In genomic region chr6:18254793-18255192, GRCh38 we compare ENCODE assay signal across 20 cellular contexts.
"Had no signal": no experiment of that assay in that cellular context is flagged by ENCODE, and none has a peak within 500 bp of the region (broad histone marks: within the 10 kb centered on the region; RNA-seq: fewer than 3 reads in every experiment).

No MANE protein-coding gene starts in this region.

- H3K9me3 Mint-ChIP-seq: activated CD4-positive, alpha-beta T cell treated with anti-CD3 and anti-CD28 coated beads, Interleukin-2, amount 10 ng/mL, durations not matched to agents 7 days and 5 days; activated naive CD4-positive, alpha-beta T cell treated with anti-CD3 and anti-CD28 coated beads, Interleukin-2, amount 10 ng/mL, durations not matched to agents 7 days and 5 days; activated naive CD8-positive, alpha-beta T cell treated with anti-CD3 and anti-CD28 coated beads, Interleukin-2, amount 50 U/mL, for 24 hours; brain; central memory CD8-positive, alpha-beta T cell; neural crest cell had no signal

- H3K36me3 ChIP-seq: prostate gland had no signal

- H3K27ac ChIP-seq: colonic mucosa, esophagus squamous epithelium, prostate gland had no signal

- DNase-seq: activated CD4-positive, alpha-beta T cell treated with anti-CD3 and anti-CD28 coated beads, Interleukin-2, amount 10 ng/mL, durations not matched to agents 7 days and 5 days; activated CD8-positive, alpha-beta memory T cell treated with anti-CD3 and anti-CD28 coated beads for 24 hours; activated CD8-positive, alpha-beta memory T cell treated with anti-CD3 and anti-CD28 coated beads, Interleukin-2, amount 50 U/mL, for 48 hours; activated effector memory CD4-positive, alpha-beta T cell treated with Interleukin-2 at 50 U/mL for 16 hours; activated naive CD4-positive, alpha-beta T cell treated with anti-CD3 and anti-CD28 coated beads, Interleukin-2, amount 10 ng/mL, durations not matched to agents 7 days and 5 days; activated naive CD8-positive, alpha-beta T cell treated with anti-CD3 and anti-CD28 coated beads, Interleukin-2, amount 50 U/mL, for 24 hours; activated T-cell treated with anti-CD3 and anti-CD28 coated beads, Interleukin-2, amount 50 U/mL, for 48 hours; anterior cingulate cortex; colonic mucosa; esophagus squamous epithelium; stimulated activated CD4-positive, alpha-beta T cell treated with anti-CD3 and anti-CD28 coated beads, Interleukin-2, amount 100 ng/mL, for 24 hours; stimulated activated naive CD4-positive, alpha-beta T cell treated with Interleukin-2 at 50 U/mL for 16 hours; T-helper 1 cell; T-helper 9 cell; thyroid gland had no signal

- H3K27me3 ChIP-seq: colonic mucosa, esophagus squamous epithelium, right atrium auricular region, thyroid gland had no signal

- H3K4me3 Mint-ChIP-seq: activated CD4-positive, alpha-beta T cell treated with anti-CD3 and anti-CD28 coated beads, Interleukin-2, amount 10 ng/mL, durations not matched to agents 7 days and 5 days; activated naive CD4-positive, alpha-beta T cell treated with anti-CD3 and anti-CD28 coated beads, Interleukin-2, amount 10 ng/mL, durations not matched to agents 7 days and 5 days; activated naive CD8-positive, alpha-beta T cell treated with anti-CD3 and anti-CD28 coated beads, Interleukin-2, amount 50 U/mL, for 24 hours; brain; central memory CD8-positive, alpha-beta T cell; neural crest cell had no signal

- H3K4me1 ChIP-seq: colonic mucosa, prostate gland had no signal

- H3K4me3 ChIP-seq: colonic mucosa, esophagus squamous epithelium, prostate gland, right atrium auricular region, thyroid gland had no signal

- H3K27ac Mint-ChIP-seq: activated CD4-positive, alpha-beta T cell treated with anti-CD3 and anti-CD28 coated beads, Interleukin-2, amount 10 ng/mL, durations not matched to agents 7 days and 5 days; activated naive CD4-positive, alpha-beta T cell treated with anti-CD3 and anti-CD28 coated beads, Interleukin-2, amount 10 ng/mL, durations not matched to agents 7 days and 5 days; activated naive CD8-positive, alpha-beta T cell treated with anti-CD3 and anti-CD28 coated beads, Interleukin-2, amount 50 U/mL, for 24 hours had no signal

- H3K27me3 Mint-ChIP-seq: activated CD4-positive, alpha-beta T cell treated with anti-CD3 and anti-CD28 coated beads, Interleukin-2, amount 10 ng/mL, durations not matched to agents 7 days and 5 days; activated naive CD4-positive, alpha-beta T cell treated with anti-CD3 and anti-CD28 coated beads, Interleukin-2, amount 10 ng/mL, durations not matched to agents 7 days and 5 days; activated naive CD8-positive, alpha-beta T cell treated with anti-CD3 and anti-CD28 coated beads, Interleukin-2, amount 50 U/mL, for 24 hours; central memory CD8-positive, alpha-beta T cell had no signal

- H3K9me3 ChIP-seq: colonic mucosa, esophagus squamous epithelium, prostate gland, right atrium auricular region, thyroid gland had no signal

- ATAC-seq: activated naive CD8-positive, alpha-beta T cell treated with anti-CD3 and anti-CD28 coated beads, Interleukin-2, amount 50 U/mL, for 24 hours had no signal
